ENCODE assay signal across 1 cellular context in the genomic region with DNA sequence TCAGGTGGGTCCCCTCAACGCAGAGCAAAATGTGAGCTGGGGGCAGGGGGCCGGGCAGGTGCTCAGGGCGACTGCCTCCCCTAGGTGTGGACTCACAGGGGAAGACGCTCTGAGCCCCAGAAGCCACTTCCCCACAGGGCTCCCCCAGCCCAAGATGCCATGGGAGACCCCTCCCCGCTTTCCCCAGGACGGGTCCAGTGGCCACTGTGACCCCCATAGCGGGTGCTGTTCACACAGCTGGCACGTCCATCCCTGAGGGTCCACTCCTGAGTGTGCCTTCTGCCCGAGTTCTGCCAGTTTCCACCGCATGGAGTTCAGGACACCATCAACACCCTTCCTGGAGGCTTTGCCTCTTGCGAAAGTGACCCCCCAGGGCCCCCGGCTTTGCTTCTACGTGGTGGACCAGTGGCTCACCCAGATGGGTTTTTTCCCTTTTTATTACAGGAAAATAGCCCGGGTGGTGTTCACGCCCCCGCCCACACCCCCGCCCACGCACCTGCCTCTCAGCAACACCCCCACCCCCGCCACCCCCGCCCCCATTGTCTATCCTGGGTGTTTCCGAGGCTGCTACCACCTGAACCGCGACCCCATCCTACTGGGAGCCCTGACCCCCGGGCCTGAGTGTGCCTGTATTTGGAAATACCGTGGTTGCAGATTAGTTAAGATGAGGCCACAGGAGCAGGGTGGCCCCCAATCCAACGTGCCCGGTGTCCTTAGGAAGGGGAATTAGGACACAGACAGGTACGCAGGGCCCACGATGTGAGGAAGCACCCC.
TF ChIP-seq lines count a peak whose summit lies in the region.

No MANE protein-coding gene starts in this region.

TF ChIP-seq in GM12878, 131 proteins besides CTCF, POLR2A, EP300 and RAD21 (continues in another document):
- TF ChIP-seq ETV6 (conservative IDR thresholded peaks at IDR 0.05 in 1 of 2, IDR thresholded peaks at IDR 0.05 in 1 of 2; ENCODE audit: borderline replicate concordance in 1 of 2, low read depth in 1 of 2): no peak
- no peak for TF ChIP-seq DPF2 (IDR thresholded peaks at IDR 0.05)
- TF ChIP-seq BACH1 (IDR thresholded peaks at IDR 0.05; ENCODE audit: borderline replicate concordance): 0 out of 2 replicates have a peak, but pooled peaks have one; percentile 22
- TF ChIP-seq RBBP5 (conservative IDR thresholded peaks at IDR 0.05): no peak
- TF ChIP-seq TARDBP (IDR thresholded peaks at IDR 0.05; ENCODE audit: borderline replicate concordance): no peak
- no peak for TF ChIP-seq ATF7 (IDR thresholded peaks at IDR 0.05; ENCODE audit: low read depth)
- no peak for TF ChIP-seq NR2C2 (IDR thresholded peaks at IDR 0.05; ENCODE audit: borderline replicate concordance, control insufficient read depth, insufficient read length, low read depth)
- TF ChIP-seq, protein P1, sequence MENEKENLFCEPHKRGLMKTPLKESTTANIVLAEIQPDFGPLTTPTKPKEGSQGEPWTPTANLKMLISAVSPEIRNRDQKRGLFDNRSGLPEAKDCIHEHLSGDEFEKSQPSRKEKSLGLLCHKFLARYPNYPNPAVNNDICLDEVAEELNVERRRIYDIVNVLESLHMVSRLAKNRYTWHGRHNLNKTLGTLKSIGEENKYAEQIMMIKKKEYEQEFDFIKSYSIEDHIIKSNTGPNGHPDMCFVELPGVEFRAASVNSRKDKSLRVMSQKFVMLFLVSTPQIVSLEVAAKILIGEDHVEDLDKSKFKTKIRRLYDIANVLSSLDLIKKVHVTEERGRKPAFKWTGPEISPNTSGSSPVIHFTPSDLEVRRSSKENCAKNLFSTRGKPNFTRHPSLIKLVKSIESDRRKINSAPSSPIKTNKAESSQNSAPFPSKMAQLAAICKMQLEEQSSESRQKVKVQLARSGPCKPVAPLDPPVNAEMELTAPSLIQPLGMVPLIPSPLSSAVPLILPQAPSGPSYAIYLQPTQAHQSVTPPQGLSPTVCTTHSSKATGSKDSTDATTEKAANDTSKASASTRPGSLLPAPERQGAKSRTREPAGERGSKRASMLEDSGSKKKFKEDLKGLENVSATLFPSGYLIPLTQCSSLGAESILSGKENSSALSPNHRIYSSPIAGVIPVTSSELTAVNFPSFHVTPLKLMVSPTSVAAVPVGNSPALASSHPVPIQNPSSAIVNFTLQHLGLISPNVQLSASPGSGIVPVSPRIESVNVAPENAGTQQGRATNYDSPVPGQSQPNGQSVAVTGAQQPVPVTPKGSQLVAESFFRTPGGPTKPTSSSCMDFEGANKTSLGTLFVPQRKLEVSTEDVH (IDR thresholded peaks at IDR 0.05; ENCODE audit: low read depth, partially characterized antibody): no peak
- TF ChIP-seq, protein P2, sequence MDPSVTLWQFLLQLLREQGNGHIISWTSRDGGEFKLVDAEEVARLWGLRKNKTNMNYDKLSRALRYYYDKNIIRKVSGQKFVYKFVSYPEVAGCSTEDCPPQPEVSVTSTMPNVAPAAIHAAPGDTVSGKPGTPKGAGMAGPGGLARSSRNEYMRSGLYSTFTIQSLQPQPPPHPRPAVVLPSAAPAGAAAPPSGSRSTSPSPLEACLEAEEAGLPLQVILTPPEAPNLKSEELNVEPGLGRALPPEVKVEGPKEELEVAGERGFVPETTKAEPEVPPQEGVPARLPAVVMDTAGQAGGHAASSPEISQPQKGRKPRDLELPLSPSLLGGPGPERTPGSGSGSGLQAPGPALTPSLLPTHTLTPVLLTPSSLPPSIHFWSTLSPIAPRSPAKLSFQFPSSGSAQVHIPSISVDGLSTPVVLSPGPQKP (IDR thresholded peaks at IDR 0.05; ENCODE audit: low read depth, low read length): no peak
- TF ChIP-seq, protein P3, sequence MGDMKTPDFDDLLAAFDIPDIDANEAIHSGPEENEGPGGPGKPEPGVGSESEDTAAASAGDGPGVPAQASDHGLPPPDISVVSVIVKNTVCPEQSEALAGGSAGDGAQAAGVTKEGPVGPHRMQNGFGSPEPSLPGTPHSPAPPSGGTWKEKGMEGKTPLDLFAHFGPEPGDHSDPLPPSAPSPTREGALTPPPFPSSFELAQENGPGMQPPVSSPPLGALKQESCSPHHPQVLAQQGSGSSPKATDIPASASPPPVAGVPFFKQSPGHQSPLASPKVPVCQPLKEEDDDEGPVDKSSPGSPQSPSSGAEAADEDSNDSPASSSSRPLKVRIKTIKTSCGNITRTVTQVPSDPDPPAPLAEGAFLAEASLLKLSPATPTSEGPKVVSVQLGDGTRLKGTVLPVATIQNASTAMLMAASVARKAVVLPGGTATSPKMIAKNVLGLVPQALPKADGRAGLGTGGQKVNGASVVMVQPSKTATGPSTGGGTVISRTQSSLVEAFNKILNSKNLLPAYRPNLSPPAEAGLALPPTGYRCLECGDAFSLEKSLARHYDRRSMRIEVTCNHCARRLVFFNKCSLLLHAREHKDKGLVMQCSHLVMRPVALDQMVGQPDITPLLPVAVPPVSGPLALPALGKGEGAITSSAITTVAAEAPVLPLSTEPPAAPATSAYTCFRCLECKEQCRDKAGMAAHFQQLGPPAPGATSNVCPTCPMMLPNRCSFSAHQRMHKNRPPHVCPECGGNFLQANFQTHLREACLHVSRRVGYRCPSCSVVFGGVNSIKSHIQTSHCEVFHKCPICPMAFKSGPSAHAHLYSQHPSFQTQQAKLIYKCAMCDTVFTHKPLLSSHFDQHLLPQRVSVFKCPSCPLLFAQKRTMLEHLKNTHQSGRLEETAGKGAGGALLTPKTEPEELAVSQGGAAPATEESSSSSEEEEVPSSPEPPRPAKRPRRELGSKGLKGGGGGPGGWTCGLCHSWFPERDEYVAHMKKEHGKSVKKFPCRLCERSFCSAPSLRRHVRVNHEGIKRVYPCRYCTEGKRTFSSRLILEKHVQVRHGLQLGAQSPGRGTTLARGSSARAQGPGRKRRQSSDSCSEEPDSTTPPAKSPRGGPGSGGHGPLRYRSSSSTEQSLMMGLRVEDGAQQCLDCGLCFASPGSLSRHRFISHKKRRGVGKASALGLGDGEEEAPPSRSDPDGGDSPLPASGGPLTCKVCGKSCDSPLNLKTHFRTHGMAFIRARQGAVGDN (IDR thresholded peaks at IDR 0.05): no peak
- TF ChIP-seq GATAD2B (conservative IDR thresholded peaks at IDR 0.05; ENCODE audit: low read depth): 0 out of 2 replicates have a peak, but pooled peaks have one; percentile 52
- no peak for TF ChIP-seq HDAC2 (IDR thresholded peaks at IDR 0.05)
- TF ChIP-seq TBL1XR1 (IDR thresholded peaks at IDR 0.05; ENCODE audit: low read depth, low read length): no peak
- peak; percentile 37 for TF ChIP-seq HDGF (IDR thresholded peaks at IDR 0.05)
- TF ChIP-seq RELA (IDR thresholded peaks at IDR 0.05; ENCODE audit: borderline replicate concordance, partially characterized antibody): no peak
- TF ChIP-seq, protein P4, sequence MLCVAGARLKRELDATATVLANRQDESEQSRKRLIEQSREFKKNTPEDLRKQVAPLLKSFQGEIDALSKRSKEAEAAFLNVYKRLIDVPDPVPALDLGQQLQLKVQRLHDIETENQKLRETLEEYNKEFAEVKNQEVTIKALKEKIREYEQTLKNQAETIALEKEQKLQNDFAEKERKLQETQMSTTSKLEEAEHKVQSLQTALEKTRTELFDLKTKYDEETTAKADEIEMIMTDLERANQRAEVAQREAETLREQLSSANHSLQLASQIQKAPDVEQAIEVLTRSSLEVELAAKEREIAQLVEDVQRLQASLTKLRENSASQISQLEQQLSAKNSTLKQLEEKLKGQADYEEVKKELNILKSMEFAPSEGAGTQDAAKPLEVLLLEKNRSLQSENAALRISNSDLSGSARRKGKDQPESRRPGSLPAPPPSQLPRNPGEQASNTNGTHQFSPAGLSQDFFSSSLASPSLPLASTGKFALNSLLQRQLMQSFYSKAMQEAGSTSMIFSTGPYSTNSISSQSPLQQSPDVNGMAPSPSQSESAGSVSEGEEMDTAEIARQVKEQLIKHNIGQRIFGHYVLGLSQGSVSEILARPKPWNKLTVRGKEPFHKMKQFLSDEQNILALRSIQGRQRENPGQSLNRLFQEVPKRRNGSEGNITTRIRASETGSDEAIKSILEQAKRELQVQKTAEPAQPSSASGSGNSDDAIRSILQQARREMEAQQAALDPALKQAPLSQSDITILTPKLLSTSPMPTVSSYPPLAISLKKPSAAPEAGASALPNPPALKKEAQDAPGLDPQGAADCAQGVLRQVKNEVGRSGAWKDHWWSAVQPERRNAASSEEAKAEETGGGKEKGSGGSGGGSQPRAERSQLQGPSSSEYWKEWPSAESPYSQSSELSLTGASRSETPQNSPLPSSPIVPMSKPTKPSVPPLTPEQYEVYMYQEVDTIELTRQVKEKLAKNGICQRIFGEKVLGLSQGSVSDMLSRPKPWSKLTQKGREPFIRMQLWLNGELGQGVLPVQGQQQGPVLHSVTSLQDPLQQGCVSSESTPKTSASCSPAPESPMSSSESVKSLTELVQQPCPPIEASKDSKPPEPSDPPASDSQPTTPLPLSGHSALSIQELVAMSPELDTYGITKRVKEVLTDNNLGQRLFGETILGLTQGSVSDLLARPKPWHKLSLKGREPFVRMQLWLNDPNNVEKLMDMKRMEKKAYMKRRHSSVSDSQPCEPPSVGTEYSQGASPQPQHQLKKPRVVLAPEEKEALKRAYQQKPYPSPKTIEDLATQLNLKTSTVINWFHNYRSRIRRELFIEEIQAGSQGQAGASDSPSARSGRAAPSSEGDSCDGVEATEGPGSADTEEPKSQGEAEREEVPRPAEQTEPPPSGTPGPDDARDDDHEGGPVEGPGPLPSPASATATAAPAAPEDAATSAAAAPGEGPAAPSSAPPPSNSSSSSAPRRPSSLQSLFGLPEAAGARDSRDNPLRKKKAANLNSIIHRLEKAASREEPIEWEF (IDR thresholded peaks at IDR 0.05; ENCODE audit: insufficient replicate concordance, low read depth, low read length): no peak
- TF ChIP-seq EGR1 (IDR thresholded peaks at IDR 0.05; ENCODE audit: borderline replicate concordance in 1 of 2, low read depth in 2 of 2, low read length in 2 of 2): peak in 1 of 2 experiments; percentile 69; a peak in 2 of 3 replicates
- TF ChIP-seq, protein P5, sequence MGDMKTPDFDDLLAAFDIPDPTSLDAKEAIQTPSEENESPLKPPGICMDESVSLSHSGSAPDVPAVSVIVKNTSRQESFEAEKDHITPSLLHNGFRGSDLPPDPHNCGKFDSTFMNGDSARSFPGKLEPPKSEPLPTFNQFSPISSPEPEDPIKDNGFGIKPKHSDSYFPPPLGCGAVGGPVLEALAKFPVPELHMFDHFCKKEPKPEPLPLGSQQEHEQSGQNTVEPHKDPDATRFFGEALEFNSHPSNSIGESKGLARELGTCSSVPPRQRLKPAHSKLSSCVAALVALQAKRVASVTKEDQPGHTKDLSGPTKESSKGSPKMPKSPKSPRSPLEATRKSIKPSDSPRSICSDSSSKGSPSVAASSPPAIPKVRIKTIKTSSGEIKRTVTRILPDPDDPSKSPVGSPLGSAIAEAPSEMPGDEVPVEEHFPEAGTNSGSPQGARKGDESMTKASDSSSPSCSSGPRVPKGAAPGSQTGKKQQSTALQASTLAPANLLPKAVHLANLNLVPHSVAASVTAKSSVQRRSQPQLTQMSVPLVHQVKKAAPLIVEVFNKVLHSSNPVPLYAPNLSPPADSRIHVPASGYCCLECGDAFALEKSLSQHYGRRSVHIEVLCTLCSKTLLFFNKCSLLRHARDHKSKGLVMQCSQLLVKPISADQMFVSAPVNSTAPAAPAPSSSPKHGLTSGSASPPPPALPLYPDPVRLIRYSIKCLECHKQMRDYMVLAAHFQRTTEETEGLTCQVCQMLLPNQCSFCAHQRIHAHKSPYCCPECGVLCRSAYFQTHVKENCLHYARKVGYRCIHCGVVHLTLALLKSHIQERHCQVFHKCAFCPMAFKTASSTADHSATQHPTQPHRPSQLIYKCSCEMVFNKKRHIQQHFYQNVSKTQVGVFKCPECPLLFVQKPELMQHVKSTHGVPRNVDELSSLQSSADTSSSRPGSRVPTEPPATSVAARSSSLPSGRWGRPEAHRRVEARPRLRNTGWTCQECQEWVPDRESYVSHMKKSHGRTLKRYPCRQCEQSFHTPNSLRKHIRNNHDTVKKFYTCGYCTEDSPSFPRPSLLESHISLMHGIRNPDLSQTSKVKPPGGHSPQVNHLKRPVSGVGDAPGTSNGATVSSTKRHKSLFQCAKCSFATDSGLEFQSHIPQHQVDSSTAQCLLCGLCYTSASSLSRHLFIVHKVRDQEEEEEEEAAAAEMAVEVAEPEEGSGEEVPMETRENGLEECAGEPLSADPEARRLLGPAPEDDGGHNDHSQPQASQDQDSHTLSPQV (IDR thresholded peaks at IDR 0.05): no peak
- no peak for TF ChIP-seq RUNX3 (IDR thresholded peaks at IDR 0.05; ENCODE audit: low read length)
- no peak for TF ChIP-seq BRCA1 (IDR thresholded peaks at IDR 0.05; ENCODE audit: low read depth, low read length)
- TF ChIP-seq MXI1 (IDR thresholded peaks at IDR 0.05; ENCODE audit: low read depth, low read length): no peak
- TF ChIP-seq, protein P6, sequence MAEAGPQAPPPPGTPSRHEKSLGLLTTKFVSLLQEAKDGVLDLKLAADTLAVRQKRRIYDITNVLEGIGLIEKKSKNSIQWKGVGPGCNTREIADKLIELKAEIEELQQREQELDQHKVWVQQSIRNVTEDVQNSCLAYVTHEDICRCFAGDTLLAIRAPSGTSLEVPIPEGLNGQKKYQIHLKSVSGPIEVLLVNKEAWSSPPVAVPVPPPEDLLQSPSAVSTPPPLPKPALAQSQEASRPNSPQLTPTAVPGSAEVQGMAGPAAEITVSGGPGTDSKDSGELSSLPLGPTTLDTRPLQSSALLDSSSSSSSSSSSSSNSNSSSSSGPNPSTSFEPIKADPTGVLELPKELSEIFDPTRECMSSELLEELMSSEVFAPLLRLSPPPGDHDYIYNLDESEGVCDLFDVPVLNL (IDR thresholded peaks at IDR 0.05; ENCODE audit: low read depth, low read length): no peak
- TF ChIP-seq SP1 (IDR thresholded peaks at IDR 0.05; ENCODE audit: low read depth, low read length): no peak
- TF ChIP-seq, protein P7, sequence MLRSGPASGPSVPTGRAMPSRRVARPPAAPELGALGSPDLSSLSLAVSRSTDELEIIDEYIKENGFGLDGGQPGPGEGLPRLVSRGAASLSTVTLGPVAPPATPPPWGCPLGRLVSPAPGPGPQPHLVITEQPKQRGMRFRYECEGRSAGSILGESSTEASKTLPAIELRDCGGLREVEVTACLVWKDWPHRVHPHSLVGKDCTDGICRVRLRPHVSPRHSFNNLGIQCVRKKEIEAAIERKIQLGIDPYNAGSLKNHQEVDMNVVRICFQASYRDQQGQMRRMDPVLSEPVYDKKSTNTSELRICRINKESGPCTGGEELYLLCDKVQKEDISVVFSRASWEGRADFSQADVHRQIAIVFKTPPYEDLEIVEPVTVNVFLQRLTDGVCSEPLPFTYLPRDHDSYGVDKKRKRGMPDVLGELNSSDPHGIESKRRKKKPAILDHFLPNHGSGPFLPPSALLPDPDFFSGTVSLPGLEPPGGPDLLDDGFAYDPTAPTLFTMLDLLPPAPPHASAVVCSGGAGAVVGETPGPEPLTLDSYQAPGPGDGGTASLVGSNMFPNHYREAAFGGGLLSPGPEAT (IDR thresholded peaks at IDR 0.05; ENCODE audit: low read depth): no peak
- TF ChIP-seq, protein P8, sequence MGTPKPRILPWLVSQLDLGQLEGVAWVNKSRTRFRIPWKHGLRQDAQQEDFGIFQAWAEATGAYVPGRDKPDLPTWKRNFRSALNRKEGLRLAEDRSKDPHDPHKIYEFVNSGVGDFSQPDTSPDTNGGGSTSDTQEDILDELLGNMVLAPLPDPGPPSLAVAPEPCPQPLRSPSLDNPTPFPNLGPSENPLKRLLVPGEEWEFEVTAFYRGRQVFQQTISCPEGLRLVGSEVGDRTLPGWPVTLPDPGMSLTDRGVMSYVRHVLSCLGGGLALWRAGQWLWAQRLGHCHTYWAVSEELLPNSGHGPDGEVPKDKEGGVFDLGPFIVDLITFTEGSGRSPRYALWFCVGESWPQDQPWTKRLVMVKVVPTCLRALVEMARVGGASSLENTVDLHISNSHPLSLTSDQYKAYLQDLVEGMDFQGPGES (IDR thresholded peaks at IDR 0.05): no peak
- 0 out of 2 replicates have a peak, but pooled peaks have one; percentile 6 for TF ChIP-seq SPI1 (IDR thresholded peaks at IDR 0.05; ENCODE audit: borderline replicate concordance, insufficient read depth, low read depth, low read length)
- no peak for TF ChIP-seq RCOR1 (conservative IDR thresholded peaks at IDR 0.05; ENCODE audit: low read depth, low read length)
- no peak for TF ChIP-seq RAD51 (IDR thresholded peaks at IDR 0.05)
